Comparison of ENCODE assay signal across 3 cellular contexts in the genomic region with DNA sequence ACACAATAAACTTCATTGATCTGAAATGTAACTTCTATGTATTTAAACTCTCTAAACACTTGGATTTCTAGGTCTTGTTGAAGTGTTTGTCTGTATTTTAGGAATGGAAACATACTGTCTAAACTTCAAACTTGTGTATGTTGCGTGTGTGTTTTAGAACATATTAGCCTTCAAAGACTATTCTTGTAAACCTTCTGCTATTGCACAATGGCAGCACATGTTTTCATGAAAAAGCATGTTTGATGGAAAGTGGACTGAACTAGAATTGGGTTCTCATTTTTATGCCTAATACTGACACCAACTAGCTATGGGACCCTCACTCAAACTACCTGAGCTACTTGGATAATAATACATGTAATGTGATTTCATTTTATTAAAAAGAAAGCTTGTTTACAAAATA.
A peak's percentile ranks its signal among the peaks of the same experiment; 100 is the strongest.
TF ChIP-seq lines count a peak whose summit lies in the region.

No MANE protein-coding gene starts in this region.

TF ChIP-seq in HepG2, 621 proteins besides CTCF, POLR2A, EP300 and RAD21:
- TF ChIP-seq PITX1 (CRISPR knock-in tag; IDR thresholded peaks at IDR 0.05) (no peak), ZNF225 (CRISPR knock-in tag; IDR thresholded peaks at IDR 0.05) (no peak), CEBPB (IDR thresholded peaks at IDR 0.05; ENCODE audit: borderline replicate concordance, low read depth, low read length) (peak; percentile 61)

TF ChIP-seq in IMR-90, 13 proteins besides CTCF, POLR2A, EP300 and RAD21:
- TF ChIP-seq CHD1 (IDR thresholded peaks at IDR 0.05; ENCODE audit: low read depth, low read length) (no peak), CEBPB (IDR thresholded peaks at IDR 0.05; ENCODE audit: low read depth, low read length) (peak; percentile 52)

TF ChIP-seq in K562, 482 proteins besides CTCF, POLR2A, EP300 and RAD21:
- TF ChIP-seq ASH1L (IDR thresholded peaks at IDR 0.05; ENCODE audit: borderline replicate concordance, low read depth, partially characterized antibody) (no peak), NCOA2 (IDR thresholded peaks at IDR 0.05; ENCODE audit: partially characterized antibody in 2 of 2) (no peak), RB1 (IDR thresholded peaks at IDR 0.05; ENCODE audit: low read depth) (no peak), SRSF7 (optimal IDR thresholded peaks at IDR 0.05; ENCODE audit: low read depth, low read length) (no peak), ILF3 (IDR thresholded peaks at IDR 0.05; ENCODE audit: borderline replicate concordance) (no peak), KLF10 (CRISPR knock-in tag; IDR thresholded peaks at IDR 0.05) (no peak), ZNF668 (CRISPR knock-in tag; IDR thresholded peaks at IDR 0.05) (no peak), MED1 (CRISPR knock-in tag; IDR thresholded peaks at IDR 0.05; ENCODE audit: borderline replicate concordance) (no peak), IRF2 (CRISPR knock-in tag; IDR thresholded peaks at IDR 0.05) (no peak), NONO (IDR thresholded peaks at IDR 0.05; ENCODE audit: low read depth in 2 of 2, low read length in 1 of 2) (no peak), MAZ (CRISPR knock-in tag; conservative IDR thresholded peaks at IDR 0.05 in 1 of 2, IDR thresholded peaks at IDR 0.05 in 1 of 2) (no peak), ELF4 (CRISPR knock-in tag; IDR thresholded peaks at IDR 0.05) (no peak), SMC3 (conservative IDR thresholded peaks at IDR 0.05; ENCODE audit: insufficient read depth, low read depth, low read length) (no peak), PCBP1 (IDR thresholded peaks at IDR 0.05; ENCODE audit: low read depth, low read length, poor library complexity, severe bottlenecking) (no peak), CBFB (CRISPR knock-in tag; IDR thresholded peaks at IDR 0.05) (no peak)
- TF ChIP-seq, protein P1, sequence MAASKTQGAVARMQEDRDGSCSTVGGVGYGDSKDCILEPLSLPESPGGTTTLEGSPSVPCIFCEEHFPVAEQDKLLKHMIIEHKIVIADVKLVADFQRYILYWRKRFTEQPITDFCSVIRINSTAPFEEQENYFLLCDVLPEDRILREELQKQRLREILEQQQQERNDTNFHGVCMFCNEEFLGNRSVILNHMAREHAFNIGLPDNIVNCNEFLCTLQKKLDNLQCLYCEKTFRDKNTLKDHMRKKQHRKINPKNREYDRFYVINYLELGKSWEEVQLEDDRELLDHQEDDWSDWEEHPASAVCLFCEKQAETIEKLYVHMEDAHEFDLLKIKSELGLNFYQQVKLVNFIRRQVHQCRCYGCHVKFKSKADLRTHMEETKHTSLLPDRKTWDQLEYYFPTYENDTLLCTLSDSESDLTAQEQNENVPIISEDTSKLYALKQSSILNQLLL (CRISPR knock-in tag; IDR thresholded peaks at IDR 0.05; ENCODE audit: borderline replicate concordance) = no peak
- TF ChIP-seq, protein P2, sequence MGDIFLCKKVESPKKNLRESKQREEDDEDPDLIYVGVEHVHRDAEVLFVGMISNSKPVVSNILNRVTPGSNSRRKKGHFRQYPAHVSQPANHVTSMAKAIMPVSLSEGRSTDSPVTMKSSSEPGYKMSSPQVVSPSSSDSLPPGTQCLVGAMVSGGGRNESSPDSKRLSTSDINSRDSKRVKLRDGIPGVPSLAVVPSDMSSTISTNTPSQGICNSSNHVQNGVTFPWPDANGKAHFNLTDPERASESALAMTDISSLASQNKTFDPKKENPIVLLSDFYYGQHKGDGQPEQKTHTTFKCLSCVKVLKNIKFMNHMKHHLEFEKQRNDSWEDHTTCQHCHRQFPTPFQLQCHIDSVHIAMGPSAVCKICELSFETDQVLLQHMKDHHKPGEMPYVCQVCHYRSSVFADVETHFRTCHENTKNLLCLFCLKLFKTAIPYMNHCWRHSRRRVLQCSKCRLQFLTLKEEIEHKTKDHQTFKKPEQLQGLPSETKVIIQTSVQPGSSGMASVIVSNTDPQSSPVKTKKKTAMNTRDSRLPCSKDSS (IDR thresholded peaks at IDR 0.05; ENCODE audit: low read depth, partially characterized antibody) = no peak
- TF ChIP-seq, protein P3, sequence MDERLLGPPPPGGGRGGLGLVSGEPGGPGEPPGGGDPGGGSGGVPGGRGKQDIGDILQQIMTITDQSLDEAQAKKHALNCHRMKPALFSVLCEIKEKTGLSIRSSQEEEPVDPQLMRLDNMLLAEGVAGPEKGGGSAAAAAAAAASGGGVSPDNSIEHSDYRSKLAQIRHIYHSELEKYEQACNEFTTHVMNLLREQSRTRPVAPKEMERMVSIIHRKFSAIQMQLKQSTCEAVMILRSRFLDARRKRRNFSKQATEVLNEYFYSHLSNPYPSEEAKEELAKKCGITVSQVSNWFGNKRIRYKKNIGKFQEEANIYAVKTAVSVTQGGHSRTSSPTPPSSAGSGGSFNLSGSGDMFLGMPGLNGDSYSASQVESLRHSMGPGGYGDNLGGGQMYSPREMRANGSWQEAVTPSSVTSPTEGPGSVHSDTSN (CRISPR knock-in tag; IDR thresholded peaks at IDR 0.05; ENCODE audit: low read depth) = no peak
- TF ChIP-seq, protein P3 (tag; conservative IDR thresholded peaks at IDR 0.05; ENCODE audit: low read depth) = no peak
- TF ChIP-seq, protein P4, sequence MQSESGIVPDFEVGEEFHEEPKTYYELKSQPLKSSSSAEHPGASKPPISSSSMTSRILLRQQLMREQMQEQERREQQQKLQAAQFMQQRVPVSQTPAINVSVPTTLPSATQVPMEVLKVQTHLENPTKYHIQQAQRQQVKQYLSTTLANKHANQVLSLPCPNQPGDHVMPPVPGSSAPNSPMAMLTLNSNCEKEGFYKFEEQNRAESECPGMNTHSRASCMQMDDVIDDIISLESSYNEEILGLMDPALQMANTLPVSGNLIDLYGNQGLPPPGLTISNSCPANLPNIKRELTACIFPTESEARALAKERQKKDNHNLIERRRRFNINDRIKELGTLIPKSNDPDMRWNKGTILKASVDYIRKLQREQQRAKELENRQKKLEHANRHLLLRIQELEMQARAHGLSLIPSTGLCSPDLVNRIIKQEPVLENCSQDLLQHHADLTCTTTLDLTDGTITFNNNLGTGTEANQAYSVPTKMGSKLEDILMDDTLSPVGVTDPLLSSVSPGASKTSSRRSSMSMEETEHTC (IDR thresholded peaks at IDR 0.05) = no peak
- TF ChIP-seq, protein P5, sequence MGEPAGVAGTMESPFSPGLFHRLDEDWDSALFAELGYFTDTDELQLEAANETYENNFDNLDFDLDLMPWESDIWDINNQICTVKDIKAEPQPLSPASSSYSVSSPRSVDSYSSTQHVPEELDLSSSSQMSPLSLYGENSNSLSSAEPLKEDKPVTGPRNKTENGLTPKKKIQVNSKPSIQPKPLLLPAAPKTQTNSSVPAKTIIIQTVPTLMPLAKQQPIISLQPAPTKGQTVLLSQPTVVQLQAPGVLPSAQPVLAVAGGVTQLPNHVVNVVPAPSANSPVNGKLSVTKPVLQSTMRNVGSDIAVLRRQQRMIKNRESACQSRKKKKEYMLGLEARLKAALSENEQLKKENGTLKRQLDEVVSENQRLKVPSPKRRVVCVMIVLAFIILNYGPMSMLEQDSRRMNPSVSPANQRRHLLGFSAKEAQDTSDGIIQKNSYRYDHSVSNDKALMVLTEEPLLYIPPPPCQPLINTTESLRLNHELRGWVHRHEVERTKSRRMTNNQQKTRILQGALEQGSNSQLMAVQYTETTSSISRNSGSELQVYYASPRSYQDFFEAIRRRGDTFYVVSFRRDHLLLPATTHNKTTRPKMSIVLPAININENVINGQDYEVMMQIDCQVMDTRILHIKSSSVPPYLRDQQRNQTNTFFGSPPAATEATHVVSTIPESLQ (CRISPR knock-in tag; IDR thresholded peaks at IDR 0.05) = no peak
TF ChIP-seq in K562: peak in this region for 0.
